24 cellular contexts compared by ENCODE assay signal in the genomic region with DNA sequence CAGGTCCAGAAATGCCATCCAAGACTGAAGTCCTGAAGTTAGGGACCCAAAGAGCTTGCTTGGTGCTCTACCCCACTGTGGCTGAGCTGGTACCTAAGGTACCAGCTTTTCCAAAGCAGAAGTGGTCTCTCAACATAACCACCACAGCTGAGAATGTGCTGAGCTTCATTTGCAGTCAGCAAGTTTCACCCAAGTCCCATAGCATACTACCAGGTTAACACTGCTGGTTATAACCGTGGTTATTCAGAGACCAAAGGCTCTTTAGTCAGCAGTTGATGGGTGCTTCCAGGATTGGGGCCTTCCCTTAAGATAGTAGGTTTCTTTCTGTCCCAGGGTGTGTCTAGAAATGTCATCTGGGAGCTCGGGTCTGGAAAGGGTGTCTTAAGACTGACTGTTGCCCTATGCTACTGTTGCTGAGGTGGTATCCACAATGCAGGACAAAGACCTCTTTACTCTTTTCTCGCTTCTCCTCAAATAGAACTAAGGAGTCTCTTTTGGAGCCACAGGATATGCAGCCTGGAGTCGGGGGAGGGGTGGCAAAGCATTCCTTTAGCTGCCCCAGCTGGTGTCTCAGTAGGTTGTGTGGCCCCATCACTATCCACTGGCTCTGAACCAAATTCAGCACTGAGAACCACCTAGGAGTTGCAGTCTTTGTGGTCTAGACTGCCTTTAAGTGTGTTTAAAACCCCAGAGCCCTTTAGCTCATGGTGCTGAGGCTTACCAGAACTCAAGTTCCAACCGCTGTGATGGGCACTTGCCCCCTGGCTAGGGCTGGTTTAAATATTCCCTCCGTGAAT.
"Had no signal": no experiment of that assay in that cellular context is flagged by ENCODE, and none has a peak within 500 bp of the region (broad histone marks: within the 10 kb centered on the region; RNA-seq: fewer than 3 reads in every experiment).

No MANE protein-coding gene starts in this region.

- H3K36me3 ChIP-seq: brain microvascular endothelial cell, Peyer's patch, SJSA1 had no signal

- H3K4me1 ChIP-seq: Peyer's patch, SJSA1 had no signal

- H3K27me3 Mint-ChIP-seq: activated CD4-positive, alpha-beta T cell treated with anti-CD3 and anti-CD28 coated beads, Interleukin-2, amount 10 ng/mL, durations not matched to agents 24 days and 14 days; activated naive CD8-positive, alpha-beta T cell; activated T-helper 17 cell treated with anti-CD3 and anti-CD28 coated beads, Interleukin-2, amount 50 U/mL, for 72 hours had no signal

- H3K4me3 ChIP-seq: K562, Peyer's patch, SJSA1 had no signal

- H3K4me3 Mint-ChIP-seq: activated CD4-positive, alpha-beta T cell treated with anti-CD3 and anti-CD28 coated beads, Interleukin-2, amount 10 ng/mL, durations not matched to agents 24 days and 14 days; activated naive CD4-positive, alpha-beta T cell treated with anti-CD3 and anti-CD28 coated beads for 36 hours; activated naive CD8-positive, alpha-beta T cell; activated T-helper 17 cell treated with anti-CD3 and anti-CD28 coated beads, Interleukin-2, amount 50 U/mL, for 72 hours had no signal

- ATAC-seq: activated T-helper 17 cell treated with anti-CD3 and anti-CD28 coated beads, Interleukin-2, amount 50 U/mL, for 72 hours; K562; SK-N-SH treated with all-trans-retinoic acid at 6 μM for 48 hours had no signal

- H3K4me1 Mint-ChIP-seq: activated CD4-positive, alpha-beta T cell treated with anti-CD3 and anti-CD28 coated beads, Interleukin-2, amount 10 ng/mL, durations not matched to agents 24 days and 14 days; activated T-helper 17 cell treated with anti-CD3 and anti-CD28 coated beads, Interleukin-2, amount 50 U/mL, for 72 hours had no signal

- H3K27ac Mint-ChIP-seq: activated CD4-positive, alpha-beta T cell treated with anti-CD3 and anti-CD28 coated beads, Interleukin-2, amount 10 ng/mL, durations not matched to agents 24 days and 14 days; activated naive CD4-positive, alpha-beta T cell treated with anti-CD3 and anti-CD28 coated beads for 36 hours; activated naive CD8-positive, alpha-beta T cell; activated T-helper 17 cell treated with anti-CD3 and anti-CD28 coated beads, Interleukin-2, amount 50 U/mL, for 72 hours had no signal

- DNase-seq: activated CD4-positive, alpha-beta T cell treated with anti-CD3 and anti-CD28 coated beads, Interleukin-2, amount 10 ng/mL, durations not matched to agents 24 days and 14 days; activated CD4-positive, alpha-beta T cell treated with anti-CD3 and anti-CD28 coated beads, Interleukin-2, amount 50 U/mL, for 48 hours; activated CD4-positive, CD25-positive, alpha-beta regulatory T cell treated with anti-CD3 and anti-CD28 coated beads, Interleukin-2, amount 50 U/mL, for 72 hours; activated gamma-delta T cell; activated naive CD4-positive, alpha-beta T cell treated with anti-CD3 and anti-CD28 coated beads for 36 hours; activated T-cell treated with anti-CD3 and anti-CD28 coated beads for 4 hours; activated T-cell treated with anti-CD3 and anti-CD28 coated beads, Interleukin-2, amount 50 U/mL, for 48 hours; brain microvascular endothelial cell; Kasumi-1; NCI-H1048; NCI-H1930; NCI-H2171; NCI-H2227 treated with DMSO at 0.1 percent for 48 hours; NCI-H526; NCI-H774; OCI-M1; Peyer's patch; SHP77; SW 1271 had no signal

- H3K27me3 ChIP-seq: brain microvascular endothelial cell, Peyer's patch, SJSA1 had no signal

- H3K27ac ChIP-seq: brain microvascular endothelial cell, Peyer's patch, SJSA1 had no signal

- H3K9me3 ChIP-seq: Peyer's patch, SJSA1 had no signal

- H3K36me3 Mint-ChIP-seq: activated naive CD8-positive, alpha-beta T cell had no signal

- H3K9me3 Mint-ChIP-seq: activated CD4-positive, alpha-beta T cell treated with anti-CD3 and anti-CD28 coated beads, Interleukin-2, amount 10 ng/mL, durations not matched to agents 24 days and 14 days had no signal
